ENCODE assay signal across 16 cellular contexts in genomic region chr3:104080228-104080627, GRCh38.
A peak's percentile ranks its signal among the peaks of the same experiment; 100 is the strongest.
DNase-seq lines count a peak whose midpoint lies in the region; ATAC-seq and TF ChIP-seq lines count a peak whose summit lies in the region.
"Had no signal": no experiment of that assay in that cellular context is flagged by ENCODE, and none has a peak within 500 bp of the region (broad histone marks: within the 10 kb centered on the region; RNA-seq: fewer than 3 reads in every experiment).

No MANE protein-coding gene starts in this region.

- no peak overlapping the region for H2BK5ac ChIP-seq in IMR-90 (ENCODE audit: low read depth, low read length, poor library complexity, severe bottlenecking)

- no peaks in the 10 kb centered on the region for H3K36me3 ChIP-seq in IMR-90 (ENCODE audit: control insufficient read depth, insufficient read depth, low read length)
- no peaks in the 10 kb centered on the region for H3K36me3 ChIP-seq in neural progenitor cell
- H3K36me3 ChIP-seq: BLaER1 treated with 17β-estradiol and CSF1 and Interleukin-3, amounts not matched to agents 10 nM and 100 nM; HAP-1 had no signal

- no peak overlapping the region for H2AK9ac ChIP-seq in IMR-90 (replicated peaks; ENCODE audit: low read depth, low read length, poor library complexity)

- H3K4me1 ChIP-seq in IMR-90 (ENCODE audit: control insufficient read depth, insufficient read depth, low read length) (no peaks in the 10 kb centered on the region), neural progenitor cell (no peaks in the 10 kb centered on the region)
- H3K4me1 ChIP-seq: BLaER1 treated with 17β-estradiol and CSF1 and Interleukin-3, amounts not matched to agents 10 nM and 100 nM; HAP-1 had no signal

- H4K8ac ChIP-seq in IMR-90 (ENCODE audit: low read depth in 2 of 2, low read length in 2 of 2), result no peak overlapping the region

- intact Hi-C loops in IMR-90 (cut with micrococcal nuclease), result no loop called here

- H3K27me3 ChIP-seq in IMR-90 (ENCODE audit: control insufficient read depth, insufficient read depth, low read length), result no peaks in the 10 kb centered on the region
- H3K27me3 ChIP-seq in neural progenitor cell, result no peaks in the 10 kb centered on the region
- H3K27me3 ChIP-seq: BLaER1 treated with 17β-estradiol and CSF1 and Interleukin-3, amounts not matched to agents 10 nM and 100 nM had no signal

- POLR2A ChIA-PET in IMR-90 (lab: Charles Lee; ENCODE audit: unreplicated experiment), result no interaction called here

- BruUV-seq in IMR-90 (replicated peaks; lab: Mats Ljungman, UMichigan), result no TSS peak

- H3K79me1 ChIP-seq in IMR-90 (ENCODE audit: low read depth in 1 of 2, low read length in 2 of 2), result no peaks in the 10 kb centered on the region

- H3K9me3 Mint-ChIP-seq in neural progenitor cell, result peaks cover 2% of the 10 kb centered on the region

- no peak overlapping the region for H2BK20ac ChIP-seq in IMR-90 (ENCODE audit: low read depth, low read length)

- H2BK15ac ChIP-seq in IMR-90 (ENCODE audit: low read depth, low read length), result no peak overlapping the region

- no peak overlapping the region for H4K91ac ChIP-seq in IMR-90 (ENCODE audit: insufficient read depth, low read depth, low read length)

- H3K9me3 ChIP-seq in IMR-90 (ENCODE audit: control insufficient read depth, insufficient read depth, low read length) (no peaks in the 10 kb centered on the region), neural progenitor cell (ENCODE audit: low read depth) (no peaks in the 10 kb centered on the region)
- H3K9me3 ChIP-seq: BLaER1 treated with 17β-estradiol and CSF1 and Interleukin-3, amounts not matched to agents 10 nM and 100 nM; HAP-1 had no signal

- no peaks in the 10 kb centered on the region for H3K27me3 Mint-ChIP-seq in neural progenitor cell (ENCODE audit: insufficient read depth, low read depth)
- H3K27me3 Mint-ChIP-seq: B cell had no signal

- H3K23ac ChIP-seq in IMR-90 (ENCODE audit: low read depth, low read length), result no peak overlapping the region

- in situ Hi-C loops in IMR-90 (cut with MboI; ENCODE audit: low sequenced_read_pairs), result no loop called here

- no peak for TF ChIP-seq POLR2A in IMR-90 (IDR thresholded peaks at IDR 0.05; ENCODE audit: low read depth, low read length)

- H3K14ac ChIP-seq in IMR-90 (replicated peaks; ENCODE audit: low read depth, low read length), result no peak overlapping the region

- no peaks in the 10 kb centered on the region for H3F3A ChIP-seq in neural progenitor cell (ENCODE audit: low read depth)

- H3K27ac ChIP-seq in IMR-90 (ENCODE audit: insufficient read depth, low read length), result no peak overlapping the region
- H3K27ac ChIP-seq in neural progenitor cell, result no peak overlapping the region
- H3K27ac ChIP-seq: BLaER1 treated with 17β-estradiol and CSF1 and Interleukin-3, amounts not matched to agents 10 nM and 100 nM had no signal

- H3K4me1 Mint-ChIP-seq in neural progenitor cell, result no peaks in the 10 kb centered on the region
- H3K4me1 Mint-ChIP-seq: B cell had no signal

- dilution Hi-C loops in IMR-90 (cut with HindIII; ENCODE audit: low sequenced_read_pairs, unreplicated experiment), result no loop called here

- H3K56ac ChIP-seq in IMR-90 (ENCODE audit: extremely low read depth, insufficient read depth, low read length), result no peak overlapping the region

- H3K4me3 Mint-ChIP-seq in neural progenitor cell, result no peak overlapping the region
- H3K4me3 Mint-ChIP-seq: B cell; CD8-positive, alpha-beta T cell had no signal

- no peak for TF ChIP-seq RAD21 in IMR-90 (IDR thresholded peaks at IDR 0.05; ENCODE audit: low read length)

- ATAC-seq in IMR-90 (ENCODE audit: low read depth), result no peak
- ATAC-seq: CD8-positive, alpha-beta T cell had no signal

- H2AFZ ChIP-seq in IMR-90 (replicated peaks; ENCODE audit: low read length, poor library complexity) (no peak overlapping the region), neural progenitor cell (replicated peaks) (peak overlapping the region; percentile 5)

- no peak overlapping the region for H3K27ac Mint-ChIP-seq in neural progenitor cell
- H3K27ac Mint-ChIP-seq: B cell; CD8-positive, alpha-beta T cell had no signal

- DNase-seq in NCI-H2171 treated with DMSO at 0.1 percent for 48 hours (lab: John Stamatoyannopoulos, UW), result peak; percentile 20
- no peak for DNase-seq in NCI-H2171 (lab: John Stamatoyannopoulos, UW)
- no peak for DNase-seq in IMR-90
- peak; percentile 9 for DNase-seq in NCI-H69 (lab: John Stamatoyannopoulos, UW)
- no peak for DNase-seq in neural progenitor cell (ENCODE audit: low spot score)
- DNase-seq in NCI-H2196 treated with DMSO at 0.1 percent for 48 hours (lab: John Stamatoyannopoulos, UW; ENCODE audit: unreplicated experiment), result no peak
- no peak for DNase-seq in NCI-H510A (lab: John Stamatoyannopoulos, UW)
- DNase-seq: 8988T; Calu3; CD8-positive, alpha-beta T cell; DMS79; GDM1; KBM-7 had no signal

- H3K4ac ChIP-seq in IMR-90 (ENCODE audit: low read depth, low read length), result no peak overlapping the region

- H3K4me3 ChIP-seq in IMR-90 (ENCODE audit: insufficient read depth, low read depth, low read length) (no peak overlapping the region), neural progenitor cell (no peak overlapping the region)
- H3K4me3 ChIP-seq: BLaER1 treated with 17β-estradiol and CSF1 and Interleukin-3, amounts not matched to agents 10 nM and 100 nM; HAP-1 had no signal

- no peak overlapping the region for H2BK120ac ChIP-seq in IMR-90 (ENCODE audit: low read depth, low read length)

- H3K9me1 ChIP-seq in IMR-90 (ENCODE audit: insufficient read depth, low read length), result no peaks in the 10 kb centered on the region

- H3K9ac ChIP-seq in IMR-90 (ENCODE audit: low read depth, low read length), result no peak overlapping the region
- H3K9ac ChIP-seq in neural progenitor cell, result no peak overlapping the region
- H3K9ac ChIP-seq: BLaER1 treated with 17β-estradiol and CSF1 and Interleukin-3, amounts not matched to agents 10 nM and 100 nM had no signal

- CTCF ChIA-PET in IMR-90 (lab: Yijun Ruan, JAX), result interaction anchor here (1.4 kb wide), 1 partner anchor 22 kb away, joined by 4 read pairs; no protein-coding TSS in a partner anchor

- no peak overlapping the region for H3K18ac ChIP-seq in IMR-90 (ENCODE audit: low read depth, low read length)

- H2AK5ac ChIP-seq in IMR-90 (ENCODE audit: low read depth, low read length), result no peak overlapping the region

- H3K4me2 ChIP-seq in IMR-90 (ENCODE audit: low read depth, low read length) (no peak overlapping the region), neural progenitor cell (no peak overlapping the region)
- H3K4me2 ChIP-seq: BLaER1 treated with 17β-estradiol and CSF1 and Interleukin-3, amounts not matched to agents 10 nM and 100 nM had no signal

- H4K20me1 ChIP-seq in IMR-90 (ENCODE audit: insufficient read depth, low read length) (no peaks in the 10 kb centered on the region), neural progenitor cell (ENCODE audit: low read depth) (no peaks in the 10 kb centered on the region)
- H4K20me1 ChIP-seq: BLaER1 treated with 17β-estradiol and CSF1 and Interleukin-3, amounts not matched to agents 10 nM and 100 nM had no signal

- H4K5ac ChIP-seq in IMR-90 (ENCODE audit: low read depth, low read length), result no peak overlapping the region

- no peak for TF ChIP-seq CTCF in IMR-90 (conservative IDR thresholded peaks at IDR 0.05; ENCODE audit: low read depth, low read length)
- no peak for TF ChIP-seq CTCF in neural progenitor cell (IDR thresholded peaks at IDR 0.05)

- H3K36me3 Mint-ChIP-seq in neural progenitor cell, result no peaks in the 10 kb centered on the region
- H3K36me3 Mint-ChIP-seq: CD8-positive, alpha-beta T cell had no signal

- no peaks in the 10 kb centered on the region for H3K79me2 ChIP-seq in neural progenitor cell (ENCODE audit: low read depth)

- no CpG with 5 or more reads among the region's 1 CpG for WGBS in IMR-90 (ENCODE audit: extremely low coverage in 2 of 2, insufficient read length in 1 of 2), 2 experiments

TF ChIP-seq in IMR-90, 13 proteins besides CTCF, POLR2A, EP300 and RAD21:
- no peak for TF ChIP-seq RFX5 (IDR thresholded peaks at IDR 0.05; ENCODE audit: low read depth, low read length)
- TF ChIP-seq NFE2L2 (IDR thresholded peaks at IDR 0.05; ENCODE audit: low read depth, low read length), result peak; percentile 54; the same call in 1 of the 2 replicates
- peak; percentile 92 for TF ChIP-seq MAFK (IDR thresholded peaks at IDR 0.05; ENCODE audit: low read depth, low read length)

Comparison
In these comparisons a context has a peak if more than half of its experiments do, and no peak if none do; other contexts are left out.
1. DNase-seq: peak in NCI-H2171 treated with DMSO at 0.1 percent for 48 hours (single experiment) and NCI-H69 (single experiment); none in NCI-H2171 (single experiment), IMR-90 (single experiment), neural progenitor cell (single experiment), NCI-H2196 treated with DMSO at 0.1 percent for 48 hours (single experiment) and NCI-H510A (single experiment).